In the genomic region with DNA sequence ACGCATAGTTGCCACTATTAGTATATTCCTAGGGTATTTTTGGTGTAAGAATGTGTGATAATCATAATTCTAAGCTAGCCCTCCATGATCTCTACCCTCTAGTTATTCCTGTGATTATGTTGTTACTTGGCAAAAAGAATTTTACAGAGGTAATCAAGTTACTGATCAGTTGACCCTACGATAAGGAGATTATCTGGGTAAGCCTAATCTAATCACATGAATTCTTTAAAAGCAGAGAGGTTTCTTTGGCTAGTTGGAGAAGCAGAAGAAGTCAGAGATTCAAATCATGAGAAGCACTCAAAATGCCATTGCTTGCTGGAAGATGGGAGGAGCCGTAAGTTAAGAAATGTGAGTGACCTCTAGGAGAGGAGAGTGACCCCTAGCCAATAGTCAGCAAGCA, we compare ENCODE assay signal across 32 cellular contexts.
"Had no signal": no experiment of that assay in that cellular context is flagged by ENCODE, and none has a peak within 500 bp of the region (broad histone marks: within the 10 kb centered on the region; RNA-seq: fewer than 3 reads in every experiment).

No MANE protein-coding gene starts in this region.

- H3K9me3 ChIP-seq: ovary, suprapubic skin, tibial artery, upper lobe of right lung had no signal

- H3K4me3 ChIP-seq: ovary, suprapubic skin, tibial artery, upper lobe of right lung had no signal

- H3K9me3 Mint-ChIP-seq: activated CD4-positive, alpha-beta memory T cell treated with anti-CD3 and anti-CD28 coated beads for 36 hours; activated CD4-positive, alpha-beta T cell treated with anti-CD3 and anti-CD28 coated beads, Interleukin-2, amount 10 ng/mL, durations not matched to agents 24 days and 14 days; activated T-cell treated with anti-CD3 and anti-CD28 coated beads, Interleukin-2, amount 50 U/mL, for 24 hours; activated T-helper 17 cell treated with anti-CD3 and anti-CD28 coated beads, Interleukin-2, amount 50 U/mL, for 72 hours; dendritic cell treated with granulocyte-macrophage colony-stimulating factor and Interleukin-4, amounts not matched to agents 40 ng/mL and 50 ng/mL, for 4 days; endodermal cell; mesothelial cell of epicardium had no signal

- ATAC-seq: activated T-helper 17 cell treated with anti-CD3 and anti-CD28 coated beads, Interleukin-2, amount 50 U/mL, for 72 hours; esophagus mucosa; left colon; stimulated activated naive B cell treated with anti-CD40 and anti-IgM and Interleukin-4, amounts not matched to agents 10 μg/mL and 1 μg/mL and 100 μg/mL, for 72 hours; T-helper 17 cell; upper lobe of right lung had no signal

- H3K27me3 ChIP-seq: ovary, suprapubic skin, tibial artery, upper lobe of right lung had no signal

- H3K27ac ChIP-seq: ovary, suprapubic skin, tibial artery, upper lobe of right lung, WERI-Rb-1 had no signal

- H3K27ac Mint-ChIP-seq: activated CD4-positive, alpha-beta memory T cell treated with anti-CD3 and anti-CD28 coated beads for 36 hours; activated CD4-positive, alpha-beta T cell treated with anti-CD3 and anti-CD28 coated beads, Interleukin-2, amount 10 ng/mL, durations not matched to agents 24 days and 14 days; activated T-cell treated with anti-CD3 and anti-CD28 coated beads, Interleukin-2, amount 50 U/mL, for 24 hours; activated T-helper 17 cell treated with anti-CD3 and anti-CD28 coated beads, Interleukin-2, amount 50 U/mL, for 72 hours; dendritic cell treated with granulocyte-macrophage colony-stimulating factor and Interleukin-4, amounts not matched to agents 40 ng/mL and 50 ng/mL, for 4 days; endodermal cell; mesothelial cell of epicardium; nephron progenitor cell; progenitor cell of endocrine pancreas; stimulated activated naive B cell treated with anti-CD40 and anti-IgM and Interleukin-4, amounts not matched to agents 10 μg/mL and 1 μg/mL and 100 μg/mL, for 72 hours; T-helper 17 cell had no signal

- DNase-seq: activated CD4-positive, alpha-beta memory T cell treated with anti-CD3 and anti-CD28 coated beads for 36 hours; activated CD4-positive, alpha-beta T cell treated with anti-CD3 and anti-CD28 coated beads, Interleukin-2, amount 10 ng/mL, durations not matched to agents 24 days and 14 days; activated CD4-positive, CD25-positive, alpha-beta regulatory T cell treated with anti-CD3 and anti-CD28 coated beads, Interleukin-2, amount 50 U/mL, for 72 hours; activated CD8-positive, alpha-beta memory T cell treated with anti-CD3 and anti-CD28 coated beads, Interleukin-2, amount 50 U/mL, for 4 hours; activated gamma-delta T cell treated with Interleukin-2 at 50 U/mL for 16 hours; activated naive CD4-positive, alpha-beta T cell treated with anti-CD3 and anti-CD28 coated beads, Interleukin-2, amount 50 U/mL, for 16 hours; activated T-cell treated with anti-CD3 and anti-CD28 coated beads, Interleukin-2, amount 50 U/mL, for 24 hours; amniotic stem cell; caudate nucleus; endodermal cell; glutamatergic neuron; kidney; left colon; mammary epithelial cell; naive B cell; nephron progenitor cell; ovary; stimulated activated CD4-positive, alpha-beta T cell treated with anti-CD3 and anti-CD28 coated beads, Interleukin-15, amount 100 ng/mL, for 24 hours; stimulated activated CD4-positive, alpha-beta T cell treated with anti-CD3 and anti-CD28 coated beads, Interleukin-2, amount 100 ng/mL, for 24 hours; stimulated activated naive B cell treated with anti-CD40 and anti-IgM and Interleukin-4, amounts not matched to agents 10 μg/mL and 1 μg/mL and 100 μg/mL, for 72 hours; T-helper 17 cell; T1000; tibial artery; upper lobe of right lung; WERI-Rb-1 had no signal

- H3K36me3 ChIP-seq: ovary, suprapubic skin, tibial artery, upper lobe of right lung, WERI-Rb-1 had no signal

- H3K4me1 Mint-ChIP-seq: activated CD4-positive, alpha-beta T cell treated with anti-CD3 and anti-CD28 coated beads, Interleukin-2, amount 10 ng/mL, durations not matched to agents 24 days and 14 days; activated T-helper 17 cell treated with anti-CD3 and anti-CD28 coated beads, Interleukin-2, amount 50 U/mL, for 72 hours; T-helper 17 cell had no signal

- H3K36me3 Mint-ChIP-seq: activated CD4-positive, alpha-beta memory T cell treated with anti-CD3 and anti-CD28 coated beads for 36 hours; mesothelial cell of epicardium had no signal

- FAIRE-seq: frontal cortex, kidney had no signal

- H3K27me3 Mint-ChIP-seq: activated CD4-positive, alpha-beta memory T cell treated with anti-CD3 and anti-CD28 coated beads for 36 hours; activated CD4-positive, alpha-beta T cell treated with anti-CD3 and anti-CD28 coated beads, Interleukin-2, amount 10 ng/mL, durations not matched to agents 24 days and 14 days; activated T-cell treated with anti-CD3 and anti-CD28 coated beads, Interleukin-2, amount 50 U/mL, for 24 hours; progenitor cell of endocrine pancreas; T-helper 17 cell had no signal

- H3K4me1 ChIP-seq: suprapubic skin, tibial artery, upper lobe of right lung had no signal

- H3K4me3 Mint-ChIP-seq: activated CD4-positive, alpha-beta memory T cell treated with anti-CD3 and anti-CD28 coated beads for 36 hours; activated CD4-positive, alpha-beta T cell treated with anti-CD3 and anti-CD28 coated beads, Interleukin-2, amount 10 ng/mL, durations not matched to agents 24 days and 14 days; activated T-cell treated with anti-CD3 and anti-CD28 coated beads, Interleukin-2, amount 50 U/mL, for 24 hours; activated T-helper 17 cell treated with anti-CD3 and anti-CD28 coated beads, Interleukin-2, amount 50 U/mL, for 72 hours; dendritic cell treated with granulocyte-macrophage colony-stimulating factor and Interleukin-4, amounts not matched to agents 40 ng/mL and 50 ng/mL, for 4 days; endodermal cell; mesothelial cell of epicardium; naive B cell; nephron progenitor cell; stimulated activated naive B cell treated with anti-CD40 and anti-IgM and Interleukin-4, amounts not matched to agents 10 μg/mL and 1 μg/mL and 100 μg/mL, for 72 hours; T-helper 17 cell had no signal
